ENCODE assay signal across 9 cellular contexts in genomic region chr12:130929363-130929762, GRCh38. TPM values are rescaled to one million over a fixed set of nuclear protein-coding genes. Genes with fewer than 3 reads are reported as not detected.
"Had no signal": no experiment of that assay in that cellular context is flagged by ENCODE, and none has a peak within 500 bp of the region (broad histone marks: within the 10 kb centered on the region; RNA-seq: fewer than 3 reads in every experiment).

No MANE protein-coding gene starts in this region.

- H3K9me3 Mint-ChIP-seq: H9 had no signal

- H3K27ac Mint-ChIP-seq: H9, IgD-negative memory B cell had no signal

- H3K4me3 Mint-ChIP-seq: H9, IgD-negative memory B cell had no signal

- H3K4me1 Mint-ChIP-seq: H9 had no signal

- ATAC-seq: HepG2 had no signal

- H3K4me3 ChIP-seq: GM23248 had no signal

- H3K27ac ChIP-seq: GM23248, HL-60 had no signal

- H3K9ac ChIP-seq: GM23248 had no signal

- DNase-seq: GOT3, H9, HCEC 1CT, KG1 had no signal

- H3K36me3 Mint-ChIP-seq: IgD-negative memory B cell had no signal

- H2AFZ ChIP-seq: GM23248 had no signal

RNA-seq across cellular contexts. Expression of gene ADGRD1, which starts 24.3 kb away (rescaled TPM):
- total RNA-seq: HT1080 had no signal
